Comparison of ENCODE assay signal across 10 cellular contexts in genomic region chr18:13435596-13436333, GRCh38.
DNase-seq lines count a peak whose midpoint lies in the region; ATAC-seq and TF ChIP-seq lines count a peak whose summit lies in the region.
"Had no signal": no experiment of that assay in that cellular context is flagged by ENCODE, and none has a peak within 500 bp of the region (broad histone marks: within the 10 kb centered on the region; RNA-seq: fewer than 3 reads in every experiment).

No MANE protein-coding gene starts in this region.

- H3K9me3 ChIP-seq in thymus (ENCODE audit: control insufficient read depth): no peaks in the 10 kb centered on the region

- ATAC-seq in GM19452 (IDR thresholded peaks at IDR 0.05; ENCODE audit: unreplicated experiment): no peak

- WGBS in thymus: 85% methylated on average over 7 of the region's 7 CpGs

- H3K36me3 ChIP-seq in thymus (ENCODE audit: control insufficient read depth, insufficient read depth): peaks cover 9% of the 10 kb centered on the region

- peak overlapping the region; percentile 28 for H3K27ac Mint-ChIP-seq in activated CD4-positive, alpha-beta T cell treated with anti-CD3 and anti-CD28 coated beads, Interleukin-2, amount 10 ng/mL, durations not matched to agents 7 days and 5 days

- H3K4me3 ChIP-seq in fibroblast of the aortic adventitia (ENCODE audit: low read depth, low read length) (no peak overlapping the region), thymus (ENCODE audit: low read length) (no peak overlapping the region)
- H3K4me3 ChIP-seq: SK-N-MC had no signal

- H3K4me1 ChIP-seq in thymus (ENCODE audit: control insufficient read depth, insufficient read depth, low read length): peaks cover 60% of the 10 kb centered on the region

- H3K27ac ChIP-seq in thymus (ENCODE audit: low read depth): peak overlapping the region; percentile 70
- H3K27ac ChIP-seq: SK-N-MC had no signal

- no peaks in the 10 kb centered on the region for H3K27me3 ChIP-seq in thymus (ENCODE audit: control insufficient read depth, insufficient read depth)

- H3K9me3 Mint-ChIP-seq in activated CD4-positive, alpha-beta T cell treated with anti-CD3 and anti-CD28 coated beads, Interleukin-2, amount 10 ng/mL, durations not matched to agents 7 days and 5 days: no peaks in the 10 kb centered on the region

- H3K36me3 Mint-ChIP-seq in activated CD4-positive, alpha-beta T cell treated with anti-CD3 and anti-CD28 coated beads, Interleukin-2, amount 10 ng/mL, durations not matched to agents 7 days and 5 days (ENCODE audit: low read depth): peaks cover 2% of the 10 kb centered on the region
- H3K36me3 Mint-ChIP-seq: CD14-positive monocyte had no signal

- POLR2A ChIA-PET in activated CD4-positive, alpha-beta T cell treated with anti-CD3 and anti-CD28 coated beads, Interleukin-2, amount 10 ng/mL, durations not matched to agents 7 days and 5 days (lab: Charles Lee): no interaction called here

- TF ChIP-seq CTCF in fibroblast of the aortic adventitia (IDR thresholded peaks at IDR 0.05; ENCODE audit: insufficient read depth, low read length): no peak

- H3K4me1 Mint-ChIP-seq in activated CD4-positive, alpha-beta T cell treated with anti-CD3 and anti-CD28 coated beads, Interleukin-2, amount 10 ng/mL, durations not matched to agents 7 days and 5 days: peaks cover 60% of the 10 kb centered on the region

- peak; percentile 70 for DNase-seq in activated effector memory CD4-positive, alpha-beta T cell treated with anti-CD3 and anti-CD28 coated beads, Interleukin-2, amount 50 U/mL, for 16 hours
- DNase-seq in activated effector memory CD4-positive, alpha-beta T cell treated with Interleukin-2 at 50 U/mL for 16 hours: no peak
- no peak for DNase-seq in activated CD4-positive, alpha-beta T cell treated with anti-CD3 and anti-CD28 coated beads, Interleukin-2, amount 10 ng/mL, durations not matched to agents 7 days and 5 days
- DNase-seq in fibroblast of the aortic adventitia (ENCODE audit: low read depth) (peak; percentile 74), 8988T (no peak), SIG-M5 treated with dmso at 0.1 percent for 504 hours (lab: John Stamatoyannopoulos, UW; ENCODE audit: unreplicated experiment) (no peak)

- H3K27me3 Mint-ChIP-seq in activated CD4-positive, alpha-beta T cell treated with anti-CD3 and anti-CD28 coated beads, Interleukin-2, amount 10 ng/mL, durations not matched to agents 7 days and 5 days: no peaks in the 10 kb centered on the region

- no peak overlapping the region for H3K4me3 Mint-ChIP-seq in activated CD4-positive, alpha-beta T cell treated with anti-CD3 and anti-CD28 coated beads, Interleukin-2, amount 10 ng/mL, durations not matched to agents 7 days and 5 days
- H3K4me3 Mint-ChIP-seq: CD14-positive monocyte had no signal

- CTCF ChIA-PET in activated CD4-positive, alpha-beta T cell treated with anti-CD3 and anti-CD28 coated beads, Interleukin-2, amount 10 ng/mL, durations not matched to agents 7 days and 5 days (lab: Charles Lee): interaction anchor here (1.3 kb wide), 1 partner anchor 10 kb away, joined by 6 read pairs; no protein-coding TSS in a partner anchor

Comparison
In these comparisons a context has a peak if more than half of its experiments do, and no peak if none do; other contexts are left out.
1. DNase-seq: peak in activated effector memory CD4-positive, alpha-beta T cell treated with anti-CD3 and anti-CD28 coated beads, Interleukin-2, amount 50 U/mL, for 16 hours (single experiment) and fibroblast of the aortic adventitia (single experiment); none in activated effector memory CD4-positive, alpha-beta T cell treated with Interleukin-2 at 50 U/mL for 16 hours (single experiment), activated CD4-positive, alpha-beta T cell treated with anti-CD3 and anti-CD28 coated beads, Interleukin-2, amount 10 ng/mL, durations not matched to agents 7 days and 5 days (single experiment), 8988T (single experiment) and SIG-M5 treated with dmso at 0.1 percent for 504 hours (single experiment).